23 cellular contexts compared by ENCODE assay signal in the genomic region with DNA sequence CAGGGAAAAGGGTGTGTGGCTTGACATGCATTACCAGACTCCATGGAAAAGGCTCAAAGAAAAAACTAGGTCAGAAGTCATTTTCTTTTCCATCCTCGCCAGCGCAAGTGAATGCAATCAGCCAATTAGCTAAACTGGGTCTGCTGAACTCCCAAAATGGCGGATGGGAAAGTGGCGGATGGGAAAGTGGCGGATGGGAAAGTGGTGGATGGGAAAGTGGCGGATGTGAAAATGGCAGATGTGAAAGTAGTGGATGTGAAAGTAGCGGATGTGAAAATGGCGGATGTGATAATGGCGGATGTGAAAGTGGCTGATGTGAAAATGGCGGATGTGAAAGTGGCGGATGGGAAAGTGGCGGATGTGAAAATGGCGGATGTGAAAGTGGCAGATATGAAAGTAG.
"Had no signal": no experiment of that assay in that cellular context is flagged by ENCODE, and none has a peak within 500 bp of the region (broad histone marks: within the 10 kb centered on the region; RNA-seq: fewer than 3 reads in every experiment).

No MANE protein-coding gene starts in this region.

- H3K4me3 Mint-ChIP-seq: T-cell had no signal

- FAIRE-seq: HepG2, RCC 7860 had no signal

- H3K9ac ChIP-seq: KMS-11, SK-N-SH had no signal

- H3K4me2 ChIP-seq: KMS-11, SK-N-SH had no signal

- H3K27ac ChIP-seq: KMS-11 had no signal

- ATAC-seq: HepG2, T-cell had no signal

- H3K9me3 ChIP-seq: SK-N-SH had no signal

- H3K27ac Mint-ChIP-seq: T-cell had no signal

- DNase-seq: IMR-90; Kasumi-1; MM.1S; NCI-H1092 treated with DMSO at 0.1 percent for 48 hours; NCI-H1436; NCI-H187; NCI-H2029; NCI-H2081 treated with DMSO at 0.1 percent for 48 hours; NCI-H2171; NCI-H226; NCI-H446 treated with DMSO at 0.1 percent for 48 hours; NCI-H510A treated with DMSO at 0.1 percent for 48 hours; NCI-H526; NCI-H82; NK-92 treated with Interleukin-12 subunit alpha and Interleukin-12 subunit beta, amount 100 ng/mL, for 24 hours; RPMI8226; SHP77; SK-N-SH; SW 1271; T-cell had no signal

- H3K36me3 Mint-ChIP-seq: T-cell had no signal
